In genomic region chr1:234670936-234671628, GRCh38 we compare ENCODE assay signal across 2 cellular contexts.
A peak's percentile ranks its signal among the peaks of the same experiment; 100 is the strongest.
TF ChIP-seq lines count a peak whose summit lies in the region.

No MANE protein-coding gene starts in this region.

TF ChIP-seq in IMR-90, 13 proteins besides CTCF, POLR2A, EP300 and RAD21:
- TF ChIP-seq RFX5 (IDR thresholded peaks at IDR 0.05; ENCODE audit: low read depth, low read length) (no peak), CEBPB (IDR thresholded peaks at IDR 0.05; ENCODE audit: low read depth, low read length) (peak; percentile 90), CHD1 (IDR thresholded peaks at IDR 0.05; ENCODE audit: low read depth, low read length) (no peak)
- TF ChIP-seq, protein P1, sequence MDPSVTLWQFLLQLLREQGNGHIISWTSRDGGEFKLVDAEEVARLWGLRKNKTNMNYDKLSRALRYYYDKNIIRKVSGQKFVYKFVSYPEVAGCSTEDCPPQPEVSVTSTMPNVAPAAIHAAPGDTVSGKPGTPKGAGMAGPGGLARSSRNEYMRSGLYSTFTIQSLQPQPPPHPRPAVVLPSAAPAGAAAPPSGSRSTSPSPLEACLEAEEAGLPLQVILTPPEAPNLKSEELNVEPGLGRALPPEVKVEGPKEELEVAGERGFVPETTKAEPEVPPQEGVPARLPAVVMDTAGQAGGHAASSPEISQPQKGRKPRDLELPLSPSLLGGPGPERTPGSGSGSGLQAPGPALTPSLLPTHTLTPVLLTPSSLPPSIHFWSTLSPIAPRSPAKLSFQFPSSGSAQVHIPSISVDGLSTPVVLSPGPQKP (IDR thresholded peaks at IDR 0.05; ENCODE audit: borderline replicate concordance, low read depth, low read length): no peak

TF ChIP-seq in GM12878, 131 proteins besides CTCF, POLR2A, EP300 and RAD21 (continued from another document):
- TF ChIP-seq PBX3 (IDR thresholded peaks at IDR 0.05; ENCODE audit: insufficient replicate concordance, low read depth, low read length) (no peak), PAX5 (IDR thresholded peaks at IDR 0.05; ENCODE audit: borderline replicate concordance, low read depth, low read length) (peak; percentile 54; the same call in 1 of the 2 replicates), TCF3 (IDR thresholded peaks at IDR 0.05; ENCODE audit: borderline replicate concordance, insufficient read depth, low read depth, low read length) (peak; percentile 14; the same call in 1 of the 2 replicates), IKZF2 (IDR thresholded peaks at IDR 0.05) (peak; percentile 30 to 39; a peak in 2 of 4 replicates), IRF4 (IDR thresholded peaks at IDR 0.05; ENCODE audit: low read depth, low read length) (0 out of 2 replicates have a peak, but pooled peaks have one; percentile 15), NFIC (IDR thresholded peaks at IDR 0.05; ENCODE audit: low read depth, low read length) (peak; percentile 53; the same call in 1 of the 2 replicates), PML (IDR thresholded peaks at IDR 0.05; ENCODE audit: low read length) (no peak), MEF2A (IDR thresholded peaks at IDR 0.05; ENCODE audit: insufficient read depth, low read depth, low read length) (0 out of 2 replicates have a peak, but pooled peaks have one; percentile 30), MEF2B (IDR thresholded peaks at IDR 0.05; ENCODE audit: partially characterized antibody, poor library complexity, severe bottlenecking) (peak; percentile 49), ATF7 (IDR thresholded peaks at IDR 0.05; ENCODE audit: low read depth) (0 out of 2 replicates have a peak, but pooled peaks have one; percentile 14)
